In genomic region chr9:114332474-114333040, GRCh38 we compare ENCODE assay signal across 11 cellular contexts. TPM values are rescaled to one million over a fixed set of nuclear protein-coding genes. Genes with fewer than 3 reads are reported as not detected.
A peak's percentile ranks its signal among the peaks of the same experiment; 100 is the strongest.
DNase-seq lines count a peak whose midpoint lies in the region; ATAC-seq and TF ChIP-seq lines count a peak whose summit lies in the region.
"Not testable (repeated sequence)": the region's sequence is repeated elsewhere in the genome, so short reads cannot be mapped to it uniquely, and the experiment has no call there.
"Had no signal": no experiment of that assay in that cellular context is flagged by ENCODE, and none has a peak within 500 bp of the region (broad histone marks: within the 10 kb centered on the region; RNA-seq: fewer than 3 reads in every experiment).

No MANE protein-coding gene starts in this region.

- H3K4me1 Mint-ChIP-seq in CD4-positive, alpha-beta memory T cell = peaks cover 9 to 28% (median 17%) of the 10 kb centered on the region in 4 donors
- H3K4me1 Mint-ChIP-seq in IgD-negative memory B cell; activated CD4-positive, alpha-beta T cell treated with anti-CD3 and anti-CD28 coated beads, Interleukin-2, amount 10 ng/mL, durations not matched to agents 24 days and 14 days; activated naive CD4-positive, alpha-beta T cell treated with anti-CD3 and anti-CD28 coated beads, Interleukin-2, amount 10 ng/mL, durations not matched to agents 7 days and 5 days: not testable (repeated sequence)
- H3K4me1 Mint-ChIP-seq in central memory CD8-positive, alpha-beta T cell = peaks cover 26% of the 10 kb centered on the region

- not testable (repeated sequence) for TF ChIP-seq POLR2A in spleen (IDR thresholded peaks at IDR 0.05)

- H3K4me3 ChIP-seq in CD4-positive, alpha-beta memory T cell (ENCODE audit: low read length in 2 of 2); mucosa of descending colon; spleen: not testable (repeated sequence)

- not testable (repeated sequence) for TF ChIP-seq CTCF in mucosa of descending colon (IDR thresholded peaks at IDR 0.05); spleen (IDR thresholded peaks at IDR 0.05 in 8 of 11, conservative IDR thresholded peaks at IDR 0.05 in 3 of 11)

- H3K9me3 Mint-ChIP-seq in CD4-positive, alpha-beta memory T cell; IgD-negative memory B cell; activated CD4-positive, alpha-beta T cell treated with anti-CD3 and anti-CD28 coated beads, Interleukin-2, amount 10 ng/mL, durations not matched to agents 24 days and 14 days; activated naive CD4-positive, alpha-beta T cell treated with anti-CD3 and anti-CD28 coated beads, Interleukin-2, amount 10 ng/mL, durations not matched to agents 7 days and 5 days; central memory CD8-positive, alpha-beta T cell: not testable (repeated sequence)

- CTCF ChIA-PET in CD4-positive, alpha-beta memory T cell (lab: Charles Lee; ENCODE audit: partially characterized antibody) = interaction anchor here (1.3 kb wide), 1 partner anchor 70 kb away, joined by 3 read pairs; no protein-coding TSS in a partner anchor
- CTCF ChIA-PET in activated naive CD4-positive, alpha-beta T cell treated with anti-CD3 and anti-CD28 coated beads, Interleukin-2, amount 10 ng/mL, durations not matched to agents 7 days and 5 days (lab: Charles Lee) = not testable (repeated sequence)

- H3K27ac ChIP-seq in CD4-positive, alpha-beta memory T cell (ENCODE audit: low read depth, low read length); spleen: not testable (repeated sequence)

- not testable (repeated sequence) for H3K9me3 ChIP-seq in CD4-positive, alpha-beta memory T cell (ENCODE audit: control insufficient read depth in 1 of 2, low read length in 2 of 2); mucosa of descending colon; spleen

- DNase-seq in CD4-positive, alpha-beta memory T cell; activated naive CD4-positive, alpha-beta T cell treated with anti-CD3 and anti-CD28 coated beads, Interleukin-2, amount 10 ng/mL, durations not matched to agents 7 days and 5 days; central memory CD8-positive, alpha-beta T cell (ENCODE audit: low spot score in 2 of 2); mucosa of descending colon: not testable (repeated sequence)
- DNase-seq in activated CD4-positive, alpha-beta T cell treated with anti-CD3 and anti-CD28 coated beads, Interleukin-2, amount 10 ng/mL, durations not matched to agents 24 days and 14 days = peak; percentile 60
- peak; percentile 74 for DNase-seq in spleen

- WGBS in spleen, 5 donors = 73 to 92% (median 82%) methylated on average over 3 to 4 of the region's 4 CpGs

- H3K36me3 ChIP-seq in CD4-positive, alpha-beta memory T cell (ENCODE audit: insufficient read depth, low read length) = peaks cover 17% of the 10 kb centered on the region
- peaks cover 13% of the 10 kb centered on the region for H3K36me3 ChIP-seq in mucosa of descending colon (ENCODE audit: low read depth)
- peaks cover 0 to 34% (median 32%) of the 10 kb centered on the region in 6 donors for H3K36me3 ChIP-seq in spleen

- POLR2A ChIA-PET in CD4-positive, alpha-beta memory T cell (lab: Charles Lee; ENCODE audit: partially characterized antibody) = interaction anchor here (0.9 to 1.7 kb wide), 8 partner anchors 12 to 255 kb away, joined by 3 to 9 read pairs (median 4); partner anchors contain the start of genes AKNA and ATP6V1G1

- H3K27ac Mint-ChIP-seq in CD4-positive, alpha-beta memory T cell = peak overlapping the region in 6 of 7 donors; percentile 25 to 81 (median 64)
- H3K27ac Mint-ChIP-seq in IgD-negative memory B cell = peak overlapping the region; percentile 19 to 85 (median 82)
- H3K27ac Mint-ChIP-seq in activated CD4-positive, alpha-beta T cell treated with anti-CD3 and anti-CD28 coated beads, Interleukin-2, amount 10 ng/mL, durations not matched to agents 24 days and 14 days = not testable (repeated sequence)
- peak overlapping the region; percentile 20 for H3K27ac Mint-ChIP-seq in activated naive CD4-positive, alpha-beta T cell treated with anti-CD3 and anti-CD28 coated beads, Interleukin-2, amount 10 ng/mL, durations not matched to agents 7 days and 5 days
- H3K27ac Mint-ChIP-seq in central memory CD8-positive, alpha-beta T cell (ENCODE audit: low read depth) = peak overlapping the region; percentile 84

- H3K27me3 Mint-ChIP-seq in CD4-positive, alpha-beta memory T cell; IgD-negative memory B cell; activated CD4-positive, alpha-beta T cell treated with anti-CD3 and anti-CD28 coated beads, Interleukin-2, amount 10 ng/mL, durations not matched to agents 24 days and 14 days; central memory CD8-positive, alpha-beta T cell: not testable (repeated sequence)
- H3K27me3 Mint-ChIP-seq in activated naive CD4-positive, alpha-beta T cell treated with anti-CD3 and anti-CD28 coated beads, Interleukin-2, amount 10 ng/mL, durations not matched to agents 7 days and 5 days = peaks cover 12% of the 10 kb centered on the region

- peaks cover 25 to 26% of the 10 kb centered on the region in 2 donors for H3K36me3 Mint-ChIP-seq in CD4-positive, alpha-beta memory T cell
- not testable (repeated sequence) for H3K36me3 Mint-ChIP-seq in IgD-negative memory B cell
- H3K36me3 Mint-ChIP-seq in activated CD4-positive, alpha-beta T cell treated with anti-CD3 and anti-CD28 coated beads, Interleukin-2, amount 10 ng/mL, durations not matched to agents 24 days and 14 days (ENCODE audit: low read depth) = peaks cover 30% of the 10 kb centered on the region
- H3K36me3 Mint-ChIP-seq in activated naive CD4-positive, alpha-beta T cell treated with anti-CD3 and anti-CD28 coated beads, Interleukin-2, amount 10 ng/mL, durations not matched to agents 7 days and 5 days = peaks cover 27% of the 10 kb centered on the region
- H3K36me3 Mint-ChIP-seq in central memory CD8-positive, alpha-beta T cell (ENCODE audit: insufficient read depth) = peaks cover 45% of the 10 kb centered on the region

- not testable (repeated sequence) for H3K27me3 ChIP-seq in CD4-positive, alpha-beta memory T cell (ENCODE audit: insufficient read depth, low read length); spleen (replicated peaks in 1 of 7)

- peak overlapping the region in 1 of 8 donors; percentile 61 for H3K4me3 Mint-ChIP-seq in CD4-positive, alpha-beta memory T cell
- peak overlapping the region in 1 of 4 donors; percentile 55 for H3K4me3 Mint-ChIP-seq in IgD-negative memory B cell
- H3K4me3 Mint-ChIP-seq in activated CD4-positive, alpha-beta T cell treated with anti-CD3 and anti-CD28 coated beads, Interleukin-2, amount 10 ng/mL, durations not matched to agents 24 days and 14 days; activated naive CD4-positive, alpha-beta T cell treated with anti-CD3 and anti-CD28 coated beads, Interleukin-2, amount 10 ng/mL, durations not matched to agents 7 days and 5 days: not testable (repeated sequence)
- peak overlapping the region; percentile 40 for H3K4me3 Mint-ChIP-seq in central memory CD8-positive, alpha-beta T cell

- H3K4me1 ChIP-seq in CD4-positive, alpha-beta memory T cell (ENCODE audit: insufficient read depth, low read length); mucosa of descending colon (ENCODE audit: low read depth): not testable (repeated sequence)
- H3K4me1 ChIP-seq in spleen = peaks cover 0 to 11% (median 0%) of the 10 kb centered on the region in 6 donors

- peak; percentile 24 for ATAC-seq in central memory CD8-positive, alpha-beta T cell (replicated peaks; ENCODE audit: extremely low read depth, poor library complexity, severe bottlenecking)
- peak; percentile 4 for ATAC-seq in mucosa of descending colon

- intact Hi-C loops in CD4-positive, alpha-beta memory T cell (cut with micrococcal nuclease) = loop anchor here (10.0 kb wide), 1 partner anchor 172 kb away; the partner anchor contains the start of gene WHRN
- intact Hi-C loops in activated CD4-positive, alpha-beta T cell treated with anti-CD3 and anti-CD28 coated beads, Interleukin-2, amount 10 ng/mL, durations not matched to agents 24 days and 14 days (cut with micrococcal nuclease); spleen (cut with DNase I; ENCODE audit: low total_unique reads): not testable (repeated sequence)
- intact Hi-C loops in mucosa of descending colon (cut with DNase I, micrococcal nuclease) = loop anchor here in 1 of 2 donors (10.0 kb wide), 1 partner anchor 322 kb away; the partner anchor contains the start of gene TEX53

RNA-seq across cellular contexts. Expression of gene ORM2, which starts 2.9 kb away (rescaled TPM):
- total RNA-seq in CD4-positive, alpha-beta memory T cell = not detected
- not detected for polyA plus RNA-seq in CD4-positive, alpha-beta memory T cell
- not detected for polyA plus RNA-seq in IgD-negative memory B cell
- not detected in 2 replicates for total RNA-seq in activated CD4-positive, alpha-beta T cell treated with anti-CD3 and anti-CD28 coated beads, Interleukin-2, amount 10 ng/mL, durations not matched to agents 24 days and 14 days
- 1 to 10 TPM in 1 of 3 donors, not detected in 2; 1.0 TPM for total RNA-seq in mucosa of descending colon
- total RNA-seq in spleen = under 1 TPM in 2 of 7 donors, not detected in 5; 0.57 to 0.93 TPM
- polyA plus RNA-seq in spleen = under 1 TPM in 2 of 3 donors, not detected in 1; 0.13 to 0.18 TPM
- total RNA-seq: Daoy, HT-29, M059J, Right ventricle myocardium superior had no signal

RNA-seq across cellular contexts. Expression of gene ORM1, which starts 9.7 kb away (rescaled TPM):
- total RNA-seq in CD4-positive, alpha-beta memory T cell = not detected
- polyA plus RNA-seq in CD4-positive, alpha-beta memory T cell = not detected
- polyA plus RNA-seq in IgD-negative memory B cell (not detected), spleen (1 to 10 TPM in 2 of 3 donors, under 1 TPM in 1; 0.99 to 2.0 (median 1.7) TPM)
- not detected in 2 replicates for total RNA-seq in activated CD4-positive, alpha-beta T cell treated with anti-CD3 and anti-CD28 coated beads, Interleukin-2, amount 10 ng/mL, durations not matched to agents 24 days and 14 days
- total RNA-seq in mucosa of descending colon (1 to 10 TPM in 1 of 3 donors, not detected in 2; 2.8 TPM), spleen (10 to 100 TPM in 2 of 7 donors, 1 to 10 TPM in 4, under 1 TPM in 1; 0.95 to 13.6 (median 6.2) TPM)
- total RNA-seq: Daoy, HT-29 had no signal

RNA-seq across cellular contexts. Expression of gene AKNA, which starts 55.2 kb away (rescaled TPM):
- 100 to 1,000 TPM; 374 to 375 TPM for total RNA-seq in CD4-positive, alpha-beta memory T cell
- 10 to 100 TPM in 1 of 2 donors, 1 to 10 TPM in 1; 1.9 to 35.6 TPM for polyA plus RNA-seq in CD4-positive, alpha-beta memory T cell
- polyA plus RNA-seq in IgD-negative memory B cell = 25.4 TPM
- 149 and 150 TPM in 2 replicates for total RNA-seq in activated CD4-positive, alpha-beta T cell treated with anti-CD3 and anti-CD28 coated beads, Interleukin-2, amount 10 ng/mL, durations not matched to agents 24 days and 14 days
- 10 to 100 TPM; 29.3 to 45.1 (median 44.9) TPM for total RNA-seq in mucosa of descending colon
- 100 to 1,000 TPM; 198 to 324 (median 238) TPM for total RNA-seq in spleen
- 100 to 1,000 TPM in 2 of 3 donors, 10 to 100 TPM in 1; 92.9 to 129 (median 124) TPM for polyA plus RNA-seq in spleen
